ENCODE assay signal across 12 cellular contexts in the genomic region with DNA sequence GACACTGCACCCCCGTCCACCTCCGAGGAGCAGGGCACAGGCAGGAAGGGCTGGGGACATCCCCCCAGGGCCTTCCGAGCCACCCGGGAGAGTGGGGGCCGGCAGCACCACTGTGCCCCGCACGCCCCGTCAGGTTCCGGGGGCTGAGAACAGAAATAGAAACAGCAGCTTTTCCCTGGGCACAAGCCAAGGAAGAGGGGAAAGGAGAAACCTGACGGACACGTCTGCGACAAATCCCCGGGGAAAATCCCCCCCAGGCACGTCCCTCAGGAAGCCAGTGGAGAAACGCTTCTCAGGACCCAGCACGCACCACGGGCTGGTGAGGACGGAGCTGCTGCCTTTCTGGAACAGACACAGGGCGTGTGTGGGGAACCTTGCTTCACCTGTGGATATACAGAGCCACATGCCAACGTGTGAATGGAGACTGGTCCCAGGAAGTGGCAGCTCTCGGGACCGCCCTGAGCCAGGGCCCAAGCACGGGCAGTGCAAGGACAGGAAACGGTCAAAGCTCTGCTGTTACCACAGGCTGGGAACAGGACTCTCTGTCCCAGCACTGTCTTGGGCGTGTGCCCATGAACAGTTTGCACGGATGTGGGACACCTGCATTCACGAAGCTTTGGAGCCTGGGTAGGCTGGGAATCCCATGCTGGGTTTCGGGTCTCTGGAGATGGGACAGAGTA. TPM values are rescaled to one million over a fixed set of nuclear protein-coding genes. Genes with fewer than 3 reads are reported as not detected.
DNase-seq lines count a peak whose midpoint lies in the region; ATAC-seq, FAIRE-seq and TF ChIP-seq lines count a peak whose summit lies in the region.
"Had no signal": no experiment of that assay in that cellular context is flagged by ENCODE, and none has a peak within 500 bp of the region (broad histone marks: within the 10 kb centered on the region; RNA-seq: fewer than 3 reads in every experiment).

No MANE protein-coding gene starts in this region.

- no peak overlapping the region for H3K4me2 ChIP-seq in endothelial cell of umbilical vein (ENCODE audit: insufficient read depth, low read length)

- H3K9ac ChIP-seq in endothelial cell of umbilical vein (replicated peaks; ENCODE audit: extremely low read depth, insufficient read depth, low read length) (no peak overlapping the region), mucosa of rectum (ENCODE audit: low read depth in 1 of 2, low read length in 2 of 2) (peak overlapping the region in 1 of 2 donors; percentile 70)

- H3K36me3 ChIP-seq in endothelial cell of umbilical vein (ENCODE audit: control insufficient read depth in 2 of 2, extremely low read depth in 1 of 2, insufficient read depth in 2 of 2, low read length in 2 of 2) (peaks cover 0 to 6% of the 10 kb centered on the region in 2 experiments), mucosa of rectum (ENCODE audit: control insufficient read depth in 2 of 2, insufficient read depth in 2 of 2, low read length in 2 of 2) (peaks cover 0 to 9% of the 10 kb centered on the region in 2 donors)

- no peaks in the 10 kb centered on the region for H4K20me1 ChIP-seq in endothelial cell of umbilical vein (replicated peaks; ENCODE audit: control insufficient read depth, extremely low read depth, insufficient read depth, low read length)

- TF ChIP-seq CTCF in endothelial cell of umbilical vein (IDR thresholded peaks at IDR 0.05; ENCODE audit: extremely low read depth in 1 of 2, insufficient read depth in 1 of 2, low read depth in 1 of 2, low read length in 2 of 2) = no peak

- no TSS peak for BruUV-seq in endothelial cell of umbilical vein (replicated peaks; lab: Mats Ljungman, UMichigan)

- POLR2A ChIA-PET in endothelial cell of umbilical vein (lab: Charles Lee) = interaction anchor here (0.9 kb wide), 1 partner anchor 11 kb away, joined by 3 read pairs; no protein-coding TSS in a partner anchor

- dilution Hi-C loops in endothelial cell of umbilical vein (cut with MboI; ENCODE audit: extremely low pct_ligation_motif_present, low sequenced_read_pairs) = no loop called here

- CTCF ChIA-PET in endothelial cell of umbilical vein (lab: Charles Lee) = interaction anchor here (0.8 to 2.5 kb wide), 3 partner anchors 20 to 38 kb away, joined by 3 to 16 read pairs (median 3); no protein-coding TSS in a partner anchor

- peaks cover 45% of the 10 kb centered on the region for H3K4me1 ChIP-seq in endothelial cell of umbilical vein (ENCODE audit: control insufficient read depth, extremely low read depth, insufficient read depth, low read length)
- peaks cover 12 to 16% of the 10 kb centered on the region in 2 donors for H3K4me1 ChIP-seq in mucosa of rectum (ENCODE audit: control insufficient read depth in 2 of 2, insufficient read depth in 2 of 2, low read length in 2 of 2)

- no peaks in the 10 kb centered on the region for H3K27me3 ChIP-seq in endothelial cell of umbilical vein (ENCODE audit: control insufficient read depth in 2 of 2, insufficient read depth in 2 of 2, low read length in 2 of 2)
- no peaks in the 10 kb centered on the region for H3K27me3 ChIP-seq in mucosa of rectum (ENCODE audit: control insufficient read depth in 2 of 2, insufficient read depth in 2 of 2, low read length in 2 of 2)

- peaks cover 35% of the 10 kb centered on the region for H3K79me2 ChIP-seq in endothelial cell of umbilical vein (ENCODE audit: control insufficient read depth, insufficient read depth, low read length)

- H3K27ac ChIP-seq in endothelial cell of umbilical vein (ENCODE audit: insufficient read depth, low read depth, low read length) (no peak overlapping the region), mucosa of rectum (ENCODE audit: low read depth in 2 of 2, low read length in 2 of 2) (peak overlapping the region; percentile 84 to 86)

- H3K4me3 Mint-ChIP-seq in activated T-cell treated with anti-CD3 and anti-CD28 coated beads, Interleukin-2, amount 50 U/mL, for 72 hours = peak overlapping the region in 1 of 2 donors; percentile 96
- H3K4me3 Mint-ChIP-seq: dendritic cell treated with granulocyte-macrophage colony-stimulating factor and Interleukin-4, amounts not matched to agents 40 ng/mL and 50 ng/mL, for 4 days had no signal

- ATAC-seq in activated T-cell treated with anti-CD3 and anti-CD28 coated beads, Interleukin-2, amount 50 U/mL, for 72 hours (replicated peaks in 1 of 2) = no peak
- ATAC-seq in GM21528 (IDR thresholded peaks at IDR 0.05; ENCODE audit: low FRiP score, unreplicated experiment) = no peak
- ATAC-seq: PC-3 had no signal

- no peak for TF ChIP-seq POLR2A in endothelial cell of umbilical vein (IDR thresholded peaks at IDR 0.05; ENCODE audit: low read depth, low read length)

- H3K9me3 Mint-ChIP-seq in activated T-cell treated with anti-CD3 and anti-CD28 coated beads, Interleukin-2, amount 50 U/mL, for 72 hours = no peaks in the 10 kb centered on the region
- H3K9me3 Mint-ChIP-seq: dendritic cell treated with granulocyte-macrophage colony-stimulating factor and Interleukin-4, amounts not matched to agents 40 ng/mL and 50 ng/mL, for 4 days had no signal

- H3K4me1 Mint-ChIP-seq in activated T-cell treated with anti-CD3 and anti-CD28 coated beads, Interleukin-2, amount 50 U/mL, for 72 hours (ENCODE audit: low read depth) = peaks cover 21% of the 10 kb centered on the region

- intact Hi-C loops in endothelial cell of umbilical vein (cut with micrococcal nuclease) = no loop called here

- H3K9me1 ChIP-seq in endothelial cell of umbilical vein (replicated peaks; ENCODE audit: control insufficient read depth, extremely low read depth, insufficient read depth, low read length) = no peaks in the 10 kb centered on the region

- peak overlapping the region; percentile 24 for H3K27ac Mint-ChIP-seq in activated T-cell treated with anti-CD3 and anti-CD28 coated beads, Interleukin-2, amount 50 U/mL, for 72 hours
- H3K27ac Mint-ChIP-seq: dendritic cell treated with granulocyte-macrophage colony-stimulating factor and Interleukin-4, amounts not matched to agents 40 ng/mL and 50 ng/mL, for 4 days had no signal

- H3K4me3 ChIP-seq in endothelial cell of umbilical vein (replicated peaks in 1 of 3; ENCODE audit: insufficient read depth in 1 of 3, low read depth in 1 of 3, low read length in 3 of 3) (no peak overlapping the region), mucosa of rectum (ENCODE audit: low read length in 2 of 2) (peak overlapping the region; percentile 7 to 18)

- H3K9me3 ChIP-seq in endothelial cell of umbilical vein (replicated peaks; ENCODE audit: control insufficient read depth, insufficient read depth, low read length) = no peaks in the 10 kb centered on the region
- H3K9me3 ChIP-seq in mucosa of rectum (ENCODE audit: control insufficient read depth in 2 of 2, low read length in 2 of 2) = no peaks in the 10 kb centered on the region

- peaks cover 3 to 11% of the 10 kb centered on the region in 2 donors for H3K36me3 Mint-ChIP-seq in activated T-cell treated with anti-CD3 and anti-CD28 coated beads, Interleukin-2, amount 50 U/mL, for 72 hours (ENCODE audit: insufficient read depth in 2 of 2)

- no peaks in the 10 kb centered on the region for H3K27me3 Mint-ChIP-seq in activated T-cell treated with anti-CD3 and anti-CD28 coated beads, Interleukin-2, amount 50 U/mL, for 72 hours (ENCODE audit: low read depth)

- no peak for DNase-seq in activated T-cell treated with anti-CD3 and anti-CD28 coated beads, Interleukin-2, amount 50 U/mL, for 72 hours
- no peak for DNase-seq in activated T-cell treated with anti-CD3 and anti-CD28 coated beads for 4 hours
- DNase-seq in endothelial cell of umbilical vein (ENCODE audit: low read depth, low spot score) = no peak
- peak; percentile 84 for DNase-seq in ureter (ENCODE audit: low spot score)
- no peak for DNase-seq in DMS114 treated with DMSO at 0.1 percent for 48 hours (lab: John Stamatoyannopoulos, UW; ENCODE audit: unreplicated experiment)
- DNase-seq in DMS153 (lab: John Stamatoyannopoulos, UW) = no peak
- DNase-seq: NCI-H1105, PC-3 had no signal

- no peak overlapping the region for H2AFZ ChIP-seq in endothelial cell of umbilical vein (ENCODE audit: low read depth, low read length)

- FAIRE-seq in endothelial cell of umbilical vein (lab: Jason Lieb, UNC) = peak; percentile 15

RNA-seq across cellular contexts. Expression of a gene that starts 1.2 kb away (rescaled TPM):
- 10 to 100 TPM; 15.7 to 16.7 TPM for total RNA-seq in activated T-cell treated with anti-CD3 and anti-CD28 coated beads, Interleukin-2, amount 50 U/mL, for 72 hours
- 32.5 and 37.5 TPM in 2 replicates for total RNA-seq in endothelial cell of umbilical vein
- 50.7 and 68.8 TPM in 2 replicates for polyA plus RNA-seq in endothelial cell of umbilical vein
- polyA plus RNA-seq in endothelial cell of umbilical vein (2011; cell fraction: cytosol; rRNA removed) = 27.0 and 28.3 TPM in 2 replicates
- polyA plus RNA-seq in endothelial cell of umbilical vein (2011; cell fraction: nucleus; rRNA removed) = 12.0 and 13.7 TPM in 2 replicates
- 11.0 and 16.4 TPM in 2 replicates for polyA plus RNA-seq in endothelial cell of umbilical vein (2012)
- polyA minus RNA-seq in endothelial cell of umbilical vein = 20.9 and 24.0 TPM in 2 replicates
- polyA minus RNA-seq in endothelial cell of umbilical vein (2011; cell fraction: cytosol; rRNA and poly(A)+ RNA removed) = not detected
- polyA minus RNA-seq in endothelial cell of umbilical vein (2011; cell fraction: nucleus; rRNA and poly(A)+ RNA removed) = 5.5 and 9.4 TPM in 2 replicates
- total RNA-seq in ureter = 32.8 TPM
- total RNA-seq: PC-3 had no signal

RNA-seq across cellular contexts. Expression of a gene that starts 39.1 kb away (rescaled TPM):
- total RNA-seq in activated T-cell treated with anti-CD3 and anti-CD28 coated beads, Interleukin-2, amount 50 U/mL, for 72 hours = 10 to 100 TPM; 28.6 to 34.7 TPM
- total RNA-seq in endothelial cell of umbilical vein (60.5 and 61.6 TPM in 2 replicates), ureter (58.7 TPM)
- 30.7 and 32.8 TPM in 2 replicates for polyA plus RNA-seq in endothelial cell of umbilical vein
- polyA plus RNA-seq in endothelial cell of umbilical vein (2011; cell fraction: cytosol; rRNA removed) = 14.5 and 21.1 TPM in 2 replicates
- 124 and 125 TPM in 2 replicates for polyA plus RNA-seq in endothelial cell of umbilical vein (2011; cell fraction: nucleus; rRNA removed)
- 25.5 and 32.2 TPM in 2 replicates for polyA plus RNA-seq in endothelial cell of umbilical vein (2012)
- polyA minus RNA-seq in endothelial cell of umbilical vein = 9.7 and 17.8 TPM in 2 replicates
- polyA minus RNA-seq in endothelial cell of umbilical vein (2011; cell fraction: cytosol; rRNA and poly(A)+ RNA removed) = 16.3 TPM
- polyA minus RNA-seq in endothelial cell of umbilical vein (2011; cell fraction: nucleus; rRNA and poly(A)+ RNA removed) = 21.6 and 26.8 TPM in 2 replicates

RNA-seq across cellular contexts. Expression of a gene that starts 43.5 kb away (rescaled TPM):
- not detected for total RNA-seq in activated T-cell treated with anti-CD3 and anti-CD28 coated beads, Interleukin-2, amount 50 U/mL, for 72 hours
- 0.31 TPM in 1 of 2 replicates, not detected in the other for total RNA-seq in endothelial cell of umbilical vein
- not detected in 2 replicates for polyA plus RNA-seq in endothelial cell of umbilical vein
- not detected in 2 replicates for polyA plus RNA-seq in endothelial cell of umbilical vein (2011; cell fraction: cytosol; rRNA removed)
- not detected in 2 replicates for polyA plus RNA-seq in endothelial cell of umbilical vein (2011; cell fraction: nucleus; rRNA removed)
- not detected in 2 replicates for polyA plus RNA-seq in endothelial cell of umbilical vein (2012)
- not detected in 2 replicates for polyA minus RNA-seq in endothelial cell of umbilical vein
- polyA minus RNA-seq in endothelial cell of umbilical vein (2011; cell fraction: cytosol; rRNA and poly(A)+ RNA removed) = not detected
- not detected in 2 replicates for polyA minus RNA-seq in endothelial cell of umbilical vein (2011; cell fraction: nucleus; rRNA and poly(A)+ RNA removed)
- 0.34 TPM for total RNA-seq in ureter
- total RNA-seq: activated CD8-positive, alpha-beta memory T cell treated with anti-CD3 and anti-CD28 coated beads for 36 hours had no signal

RNA-seq across cellular contexts. Expression of a gene that starts 57.4 kb away (rescaled TPM):
- 10 to 100 TPM; 53.7 to 55.1 TPM for total RNA-seq in activated T-cell treated with anti-CD3 and anti-CD28 coated beads, Interleukin-2, amount 50 U/mL, for 72 hours
- 89.8 and 94.9 TPM in 2 replicates for total RNA-seq in endothelial cell of umbilical vein
- polyA plus RNA-seq in endothelial cell of umbilical vein = 59.8 and 76.1 TPM in 2 replicates
- 32.8 and 46.6 TPM in 2 replicates for polyA plus RNA-seq in endothelial cell of umbilical vein (2011; cell fraction: cytosol; rRNA removed)
- 214 and 337 TPM in 2 replicates for polyA plus RNA-seq in endothelial cell of umbilical vein (2011; cell fraction: nucleus; rRNA removed)
- 71.9 and 88.4 TPM in 2 replicates for polyA plus RNA-seq in endothelial cell of umbilical vein (2012)
- polyA minus RNA-seq in endothelial cell of umbilical vein = 52.1 and 73.9 TPM in 2 replicates
- 26.7 TPM for polyA minus RNA-seq in endothelial cell of umbilical vein (2011; cell fraction: cytosol; rRNA and poly(A)+ RNA removed)
- polyA minus RNA-seq in endothelial cell of umbilical vein (2011; cell fraction: nucleus; rRNA and poly(A)+ RNA removed) = 52.9 and 94.4 TPM in 2 replicates
- 77.5 TPM for total RNA-seq in ureter

Comparison
In these comparisons a context has a peak if more than half of its experiments do, and no peak if none do; other contexts are left out.
1. H3K4me3 ChIP-seq: peak in mucosa of rectum (2 of 2); none in endothelial cell of umbilical vein (0 of 3).